8 cellular contexts compared by ENCODE assay signal in the genomic region with DNA sequence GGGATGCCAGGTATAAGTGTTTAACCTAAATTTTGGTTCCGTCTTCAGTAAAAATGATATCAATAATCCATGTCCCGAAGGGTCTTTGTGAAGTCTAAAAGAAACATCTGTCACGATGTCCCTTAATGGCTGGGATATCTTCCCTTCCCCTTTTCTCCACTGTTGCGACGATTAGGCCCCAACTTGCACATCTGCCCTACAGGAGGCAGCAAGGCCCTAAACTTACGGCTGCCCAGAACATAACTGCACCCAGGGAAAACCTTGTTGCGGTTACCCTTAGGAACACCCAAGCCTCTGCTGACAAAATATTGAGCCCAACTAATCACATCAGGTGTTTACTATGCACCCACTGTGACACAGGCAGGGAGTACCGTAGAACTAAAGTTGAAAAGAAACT. TPM values are rescaled to one million over a fixed set of nuclear protein-coding genes. Genes with fewer than 3 reads are reported as not detected.
A peak's percentile ranks its signal among the peaks of the same experiment; 100 is the strongest.
DNase-seq lines count a peak whose midpoint lies in the region; ATAC-seq and TF ChIP-seq lines count a peak whose summit lies in the region.

No MANE protein-coding gene starts in this region.

- peaks cover 39% of the 10 kb centered on the region for H3K4me1 Mint-ChIP-seq in CD4-positive, alpha-beta T cell (ENCODE audit: low read depth)

- intact Hi-C loops in CD4-positive, alpha-beta T cell (cut with DNase I, micrococcal nuclease), result loop anchor here in 1 of 2 experiments (2.0 to 10.0 kb wide), 5 partner anchors 29 to 1553 kb away; partner anchors contain the start of genes C18orf32 and HDHD2
- intact Hi-C loops in spleen (cut with DNase I; ENCODE audit: low total_unique reads), result no loop called here

- H3K4me1 ChIP-seq in NT2/D1 (ENCODE audit: insufficient read depth, insufficient read length) (peaks cover 2% of the 10 kb centered on the region), iPS-18a (ENCODE audit: control insufficient read depth, low read depth, low read length) (peaks cover 26% of the 10 kb centered on the region), spleen (peaks cover 22 to 49% (median 36%) of the 10 kb centered on the region in 6 donors)

- H3K27ac Mint-ChIP-seq in CD4-positive, alpha-beta T cell, result peak overlapping the region; percentile 95
- H3K27ac Mint-ChIP-seq in activated naive CD4-positive, alpha-beta T cell treated with anti-CD3 and anti-CD28 coated beads, Interleukin-2, amount 50 U/mL, for 72 hours, result peak overlapping the region; percentile 82 to 87

- H3K27me3 ChIP-seq in CD4-positive, alpha-beta T cell (ENCODE audit: control insufficient read depth, insufficient read depth, low read length), result no peaks in the 10 kb centered on the region
- H3K27me3 ChIP-seq in NT2/D1 (ENCODE audit: insufficient read depth, insufficient read length) (no peaks in the 10 kb centered on the region), iPS-18a (ENCODE audit: control insufficient read depth, insufficient read depth, low read length) (no peaks in the 10 kb centered on the region), spleen (replicated peaks in 1 of 7) (no peaks in the 10 kb centered on the region)

- ATAC-seq in CD4-positive, alpha-beta T cell (ENCODE audit: poor library complexity), result peak; percentile 12
- no peak for ATAC-seq in activated naive CD4-positive, alpha-beta T cell treated with anti-CD3 and anti-CD28 coated beads, Interleukin-2, amount 50 U/mL, for 72 hours
- no peak for ATAC-seq in HG02571 (IDR thresholded peaks at IDR 0.05; ENCODE audit: unreplicated experiment)

- no peaks in the 10 kb centered on the region for H3K9me3 Mint-ChIP-seq in CD4-positive, alpha-beta T cell
- H3K9me3 Mint-ChIP-seq in activated naive CD4-positive, alpha-beta T cell treated with anti-CD3 and anti-CD28 coated beads, Interleukin-2, amount 50 U/mL, for 72 hours, result no peaks in the 10 kb centered on the region

- H3K36me3 Mint-ChIP-seq in CD4-positive, alpha-beta T cell (ENCODE audit: low read depth), result peaks cover 13% of the 10 kb centered on the region
- H3K36me3 Mint-ChIP-seq in activated naive CD4-positive, alpha-beta T cell treated with anti-CD3 and anti-CD28 coated beads, Interleukin-2, amount 50 U/mL, for 72 hours, result peaks cover 13 to 21% of the 10 kb centered on the region in 2 donors

- WGBS in spleen, 5 donors, result 21 to 38% (median 31%) methylated on average over 6 to 8 of the region's 8 CpGs

- TF ChIP-seq POLR2A in spleen (IDR thresholded peaks at IDR 0.05), result no peak

- POLR2A ChIA-PET in CD4-positive, alpha-beta T cell (lab: Charles Lee), result no interaction called here
- POLR2A ChIA-PET in HEK293T (lab: Yijun Ruan, JAX), result no interaction called here

- no peaks in the 10 kb centered on the region for H3K36me3 ChIP-seq in NT2/D1 (ENCODE audit: insufficient read depth, insufficient read length, low read length)
- no peaks in the 10 kb centered on the region for H3K36me3 ChIP-seq in iPS-18a (ENCODE audit: control insufficient read depth, low read depth, low read length)
- H3K36me3 ChIP-seq in spleen, result no peaks in the 10 kb centered on the region

- H3K9me3 ChIP-seq in CD4-positive, alpha-beta T cell (ENCODE audit: control insufficient read depth, low read length), result no peaks in the 10 kb centered on the region
- H3K9me3 ChIP-seq in NT2/D1 (ENCODE audit: insufficient read depth, low read length) (no peaks in the 10 kb centered on the region), iPS-18a (ENCODE audit: control insufficient read depth, low read depth, low read length) (no peaks in the 10 kb centered on the region), spleen (no peaks in the 10 kb centered on the region)

- H3K27me3 Mint-ChIP-seq in CD4-positive, alpha-beta T cell, result no peaks in the 10 kb centered on the region

- CTCF ChIA-PET in CD4-positive, alpha-beta T cell (lab: Charles Lee), result interaction anchor here (0.6 to 2.1 kb wide), 2 partner anchors 19 to 76 kb away, joined by 4 to 6 read pairs; no protein-coding TSS in a partner anchor
- CTCF ChIA-PET in HEK293T (lab: Yijun Ruan, JAX), result no interaction called here

- peak; percentile 16 for TF ChIP-seq CTCF in CD4-positive, alpha-beta T cell (IDR thresholded peaks at IDR 0.05)
- TF ChIP-seq CTCF in spleen (IDR thresholded peaks at IDR 0.05 in 8 of 11, conservative IDR thresholded peaks at IDR 0.05 in 3 of 11), result peak in 4 of 11 experiments; percentile 12 to 25 (median 18)

- H3K9ac ChIP-seq in NT2/D1 (ENCODE audit: insufficient read length, low read depth) (peak overlapping the region; percentile 46), iPS-18a (ENCODE audit: low read length) (peak overlapping the region; percentile 83)

- peak in 9 of 10 experiments; percentile 9 to 37 (median 21) for DNase-seq in CD4-positive, alpha-beta T cell
- peak; percentile 9 for DNase-seq in HEK293T (ENCODE audit: extremely low spot score)
- peak; percentile 23 for DNase-seq in NT2/D1 (ENCODE audit: low read depth, low spot score)
- DNase-seq in activated naive CD4-positive, alpha-beta T cell treated with anti-CD3 and anti-CD28 coated beads, Interleukin-2, amount 50 U/mL, for 72 hours (ENCODE audit: low spot score in 2 of 2), result peak in 1 of 2 donors; percentile 23
- DNase-seq in spleen, result peak; percentile 78
- DNase-seq in superior temporal gyrus (ENCODE audit: extremely low spot score), result no peak

- H3K4me3 ChIP-seq in NT2/D1 (ENCODE audit: insufficient read length, low read depth), result peak overlapping the region; percentile 72
- peak overlapping the region; percentile 81 for H3K4me3 ChIP-seq in iPS-18a (ENCODE audit: low read length)
- peak overlapping the region; percentile 59 to 94 (median 84) for H3K4me3 ChIP-seq in spleen

- H3K27ac ChIP-seq in CD4-positive, alpha-beta T cell (ENCODE audit: low read depth, low read length), result peak overlapping the region; percentile 92
- H3K27ac ChIP-seq in iPS-18a (ENCODE audit: low read length) (peak overlapping the region; percentile 72), spleen (peak overlapping the region; percentile 97 to 100 (median 99))

- peak overlapping the region; percentile 93 for H3K4me3 Mint-ChIP-seq in CD4-positive, alpha-beta T cell

TF ChIP-seq in HEK293T, 16 proteins besides CTCF, POLR2A, EP300 and RAD21:
- TF ChIP-seq FOXK2 (IDR thresholded peaks at IDR 0.05) (no peak), HDGF (IDR thresholded peaks at IDR 0.05; ENCODE audit: borderline replicate concordance) (no peak), FOXM1 (IDR thresholded peaks at IDR 0.05; ENCODE audit: borderline replicate concordance) (no peak), L3MBTL2 (conservative IDR thresholded peaks at IDR 0.05) (no peak), ELF4 (IDR thresholded peaks at IDR 0.05) (no peak), SP1 (IDR thresholded peaks at IDR 0.05) (no peak)
- TF ChIP-seq, protein P1, sequence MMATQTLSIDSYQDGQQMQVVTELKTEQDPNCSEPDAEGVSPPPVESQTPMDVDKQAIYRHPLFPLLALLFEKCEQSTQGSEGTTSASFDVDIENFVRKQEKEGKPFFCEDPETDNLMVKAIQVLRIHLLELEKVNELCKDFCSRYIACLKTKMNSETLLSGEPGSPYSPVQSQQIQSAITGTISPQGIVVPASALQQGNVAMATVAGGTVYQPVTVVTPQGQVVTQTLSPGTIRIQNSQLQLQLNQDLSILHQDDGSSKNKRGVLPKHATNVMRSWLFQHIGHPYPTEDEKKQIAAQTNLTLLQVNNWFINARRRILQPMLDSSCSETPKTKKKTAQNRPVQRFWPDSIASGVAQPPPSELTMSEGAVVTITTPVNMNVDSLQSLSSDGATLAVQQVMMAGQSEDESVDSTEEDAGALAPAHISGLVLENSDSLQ (IDR thresholded peaks at IDR 0.05), result no peak

RNA-seq across cellular contexts. Expression of gene SMAD2, which starts 1.2 kb away (rescaled TPM):
- total RNA-seq in CD4-positive, alpha-beta T cell, result 10 to 100 TPM; 80.4 to 83.0 TPM
- 100 to 1,000 TPM; 108 to 146 TPM for total RNA-seq in activated naive CD4-positive, alpha-beta T cell treated with anti-CD3 and anti-CD28 coated beads, Interleukin-2, amount 50 U/mL, for 72 hours
- total RNA-seq in spleen, result 100 to 1,000 TPM in 4 of 7 donors, 10 to 100 TPM in 3; 76.4 to 162 (median 119) TPM
- 10 to 100 TPM; 13.2 to 33.3 (median 21.6) TPM for polyA plus RNA-seq in spleen
